Comparison of ENCODE assay signal across 20 cellular contexts in the genomic region with DNA sequence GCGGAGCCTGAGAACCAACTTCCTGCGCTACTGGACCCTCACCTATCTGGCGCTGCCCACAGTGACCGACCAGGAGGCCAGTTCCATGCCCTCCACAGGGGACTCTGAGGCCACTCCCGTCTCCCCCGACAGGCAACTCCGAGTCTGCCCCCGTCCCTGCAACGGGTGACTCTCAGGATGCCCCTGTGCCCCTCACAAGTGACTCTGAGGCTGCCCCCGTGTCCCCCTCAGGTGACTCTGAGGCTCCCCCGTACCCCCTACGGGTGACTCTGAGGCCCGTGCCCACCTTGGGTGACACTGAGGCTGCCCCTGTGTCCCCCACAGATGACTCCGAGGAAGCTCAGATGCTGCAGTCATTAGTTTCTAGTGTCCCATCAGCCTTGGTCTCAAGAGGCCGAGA. TPM values are rescaled to one million over a fixed set of nuclear protein-coding genes. Genes with fewer than 3 reads are reported as not detected.
DNase-seq lines count a peak whose midpoint lies in the region; ATAC-seq and TF ChIP-seq lines count a peak whose summit lies in the region.
"Had no signal": no experiment of that assay in that cellular context is flagged by ENCODE, and none has a peak within 500 bp of the region (broad histone marks: within the 10 kb centered on the region; RNA-seq: fewer than 3 reads in every experiment).

No MANE protein-coding gene starts in this region.

- POLR2A ChIA-PET in GM10248 (lab: Yijun Ruan, JAX): no interaction called here

- no peaks in the 10 kb centered on the region for H3K36me3 Mint-ChIP-seq in chondrocyte (ENCODE audit: low read depth)
- H3K36me3 Mint-ChIP-seq: CD4-positive, CD25-positive, alpha-beta regulatory T cell; CD8-positive, alpha-beta memory T cell had no signal

- no peak overlapping the region for H3K4me3 Mint-ChIP-seq in chondrocyte (ENCODE audit: unreplicated experiment)
- H3K4me3 Mint-ChIP-seq: CD4-positive, CD25-positive, alpha-beta regulatory T cell; CD8-positive, alpha-beta memory T cell had no signal

- H3K27me3 Mint-ChIP-seq in chondrocyte (ENCODE audit: low read depth): no peaks in the 10 kb centered on the region

- no peaks in the 10 kb centered on the region for H3K27me3 ChIP-seq in upper lobe of right lung

- no peak overlapping the region for H3K27ac ChIP-seq in upper lobe of right lung
- H3K27ac ChIP-seq: 22Rv1, A549, GM23248, HL-60 had no signal

- TF ChIP-seq CTCF in GM10248 (IDR thresholded peaks at IDR 0.05; ENCODE audit: control extremely low read depth, extremely low read depth, low read depth, missing control alignments) (no peak), chondrocyte (IDR thresholded peaks at IDR 0.05) (no peak), upper lobe of right lung (IDR thresholded peaks at IDR 0.05) (no peak)

- H3K4me1 ChIP-seq in upper lobe of right lung: no peaks in the 10 kb centered on the region
- H3K4me1 ChIP-seq: A549, HAP-1 had no signal

- DNase-seq in activated effector memory CD4-positive, alpha-beta T cell treated with anti-CD3 and anti-CD28 coated beads, Interleukin-2, amount 50 U/mL, for 16 hours: peak; percentile 43
- no peak for DNase-seq in activated effector memory CD4-positive, alpha-beta T cell treated with Interleukin-2 at 50 U/mL for 16 hours
- DNase-seq in GM10248 (ENCODE audit: extremely low spot score) (peak; percentile 10), chondrocyte (ENCODE audit: low spot score) (peak; percentile 32), upper lobe of right lung (peak; percentile 59), globus pallidus (ENCODE audit: low spot score) (no peak)
- no peak for DNase-seq in stimulated activated naive CD4-positive, alpha-beta T cell (lab: John Stamatoyannopoulos, UW)
- DNase-seq: AML-193; CD4-positive, CD25-positive, alpha-beta regulatory T cell; COR-L47; DMS79 treated with DMSO at 0.1 percent for 48 hours; GF-D8; GM23248 had no signal

- CTCF ChIA-PET in GM10248 (lab: Yijun Ruan, JAX): interaction anchor here (1.0 kb wide), 1 partner anchor 15 kb away, joined by 3 read pairs; no protein-coding TSS in a partner anchor

- no peaks in the 10 kb centered on the region for H3K9me3 ChIP-seq in upper lobe of right lung
- H3K9me3 ChIP-seq: A549, HAP-1 had no signal

- no peaks in the 10 kb centered on the region for H3K36me3 ChIP-seq in upper lobe of right lung
- H3K36me3 ChIP-seq: HAP-1 had no signal

- H3K27ac Mint-ChIP-seq in chondrocyte (ENCODE audit: unreplicated experiment): no peak overlapping the region
- H3K27ac Mint-ChIP-seq: CD4-positive, CD25-positive, alpha-beta regulatory T cell had no signal

- no peaks in the 10 kb centered on the region for H3K4me1 Mint-ChIP-seq in chondrocyte (ENCODE audit: low read depth)
- H3K4me1 Mint-ChIP-seq: CD4-positive, CD25-positive, alpha-beta regulatory T cell; CD8-positive, alpha-beta memory T cell had no signal

- H3K9me3 Mint-ChIP-seq in chondrocyte (ENCODE audit: low read depth): no peaks in the 10 kb centered on the region
- H3K9me3 Mint-ChIP-seq: CD4-positive, CD25-positive, alpha-beta regulatory T cell; CD8-positive, alpha-beta memory T cell had no signal

- intact Hi-C loops in upper lobe of right lung (cut with DNase I): no loop called here

- no peak overlapping the region for H3K4me3 ChIP-seq in upper lobe of right lung
- H3K4me3 ChIP-seq: A549, GM12878, GM23248, HAP-1 had no signal

- no peak for ATAC-seq in upper lobe of right lung
- no peak for ATAC-seq in HG02571 (IDR thresholded peaks at IDR 0.05; ENCODE audit: unreplicated experiment)
- ATAC-seq: A549, GM12878 had no signal

RNA-seq across cellular contexts. Expression of a gene that starts 25.1 kb away (rescaled TPM):
- total RNA-seq in chondrocyte: 0.87 to 1.5 TPM (median 1.1 TPM) in 3 replicates
- 0.75 TPM for total RNA-seq in upper lobe of right lung

RNA-seq across cellular contexts. Expression of a gene that starts 34.1 kb away (rescaled TPM):
- total RNA-seq in chondrocyte (16.1 to 19.0 TPM (median 17.5 TPM) in 3 replicates), upper lobe of right lung (66.3 TPM)

RNA-seq across cellular contexts. Expression of a gene that starts 56.1 kb away (rescaled TPM):
- total RNA-seq in chondrocyte (36.5 to 46.3 TPM (median 38.5 TPM) in 3 replicates), upper lobe of right lung (41.7 TPM)

Comparison
In these comparisons a context has a peak if more than half of its experiments do, and no peak if none do; other contexts are left out.
1. DNase-seq: peak in activated effector memory CD4-positive, alpha-beta T cell treated with anti-CD3 and anti-CD28 coated beads, Interleukin-2, amount 50 U/mL, for 16 hours (single experiment), GM10248 (single experiment), chondrocyte (single experiment) and upper lobe of right lung (single experiment); none in activated effector memory CD4-positive, alpha-beta T cell treated with Interleukin-2 at 50 U/mL for 16 hours (single experiment), globus pallidus (single experiment) and stimulated activated naive CD4-positive, alpha-beta T cell (0 of 6).